18 cellular contexts compared by ENCODE assay signal in the genomic region with DNA sequence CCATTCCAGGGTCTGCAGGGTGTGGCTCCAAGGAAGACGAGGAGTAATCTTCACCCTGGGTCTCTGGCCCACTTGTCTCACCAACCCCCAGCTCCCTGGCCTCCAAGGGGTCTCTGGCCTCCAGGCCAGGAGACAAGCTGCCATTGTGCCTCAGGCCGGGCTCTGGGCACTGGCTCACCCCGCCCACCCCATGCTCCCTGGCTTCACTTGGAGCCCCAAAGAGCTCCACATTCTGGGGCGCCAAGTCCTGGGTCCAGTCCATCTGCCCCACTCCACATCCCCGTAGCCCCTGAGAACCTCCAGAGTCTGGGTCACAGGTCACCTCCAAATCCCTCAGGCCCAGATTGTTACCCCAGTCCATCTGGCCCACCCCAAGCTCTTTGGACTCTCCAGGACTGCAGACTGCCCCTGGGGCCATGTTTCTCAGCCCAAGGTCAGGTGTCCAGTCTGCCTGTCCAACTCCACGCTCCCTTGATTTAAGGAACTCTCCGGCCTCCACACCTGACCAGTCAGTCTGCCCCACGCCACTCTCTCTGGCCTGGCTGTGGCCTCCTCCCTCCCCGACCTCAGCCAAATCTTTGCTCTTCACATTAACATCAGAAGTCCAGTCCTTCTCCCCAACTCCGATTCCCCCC. TPM values are rescaled to one million over a fixed set of nuclear protein-coding genes. Genes with fewer than 3 reads are reported as not detected.
DNase-seq lines count a peak whose midpoint lies in the region; ATAC-seq and TF ChIP-seq lines count a peak whose summit lies in the region.
"Had no signal": no experiment of that assay in that cellular context is flagged by ENCODE, and none has a peak within 500 bp of the region (broad histone marks: within the 10 kb centered on the region; RNA-seq: fewer than 3 reads in every experiment).

No MANE protein-coding gene starts in this region.

- TF ChIP-seq POLR2A in right lobe of liver (IDR thresholded peaks at IDR 0.05) = no peak

- peak overlapping the region; percentile 71 for H3K27ac Mint-ChIP-seq in Calu3 (ENCODE audit: unreplicated experiment)
- H3K27ac Mint-ChIP-seq: memory B cell had no signal

- H3K27ac ChIP-seq in mammary epithelial cell (ENCODE audit: insufficient read depth, low read depth, low read length) (peak overlapping the region; percentile 50), right lobe of liver (peak overlapping the region; percentile 14 to 73 (median 34)), smooth muscle cell (ENCODE audit: low read depth) (peak overlapping the region; percentile 7)
- H3K27ac ChIP-seq: KMS-11, neutrophil had no signal

- BruUV-seq in Calu3 (replicated peaks; lab: Mats Ljungman, UMichigan) (no TSS peak), mammary epithelial cell (replicated peaks; lab: Mats Ljungman, UMichigan) (TSS peak; percentile 24)

- DNase-seq in Calu3 = no peak
- no peak for DNase-seq in mammary epithelial cell
- peak in 1 of 3 donors; percentile 42 for DNase-seq in right lobe of liver
- no peak for DNase-seq in smooth muscle cell (lab: John Stamatoyannopoulos, UW; ENCODE audit: unreplicated experiment)
- DNase-seq in OCI-M1 (lab: John Stamatoyannopoulos, UW) = no peak
- DNase-seq: activated effector memory CD4-positive, alpha-beta T cell treated with anti-CD3 and anti-CD28 coated beads, Interleukin-2, amount 50 U/mL, for 16 hours; aorta; NCI-H1417; stimulated activated CD4-positive, alpha-beta T cell treated with anti-CD3 and anti-CD28 coated beads, Interleukin-12 subunit alpha, Interleukin-12 subunit beta, amount 100 ng/mL, for 4 hours had no signal

- H3K4me2 ChIP-seq in mammary epithelial cell (ENCODE audit: insufficient read depth, low read depth, low read length) = peak overlapping the region; percentile 61
- H3K4me2 ChIP-seq in smooth muscle cell = no peak overlapping the region
- H3K4me2 ChIP-seq: KMS-11 had no signal

- no peaks in the 10 kb centered on the region for H3K9me3 Mint-ChIP-seq in Calu3 (ENCODE audit: low read depth, unreplicated experiment)
- H3K9me3 Mint-ChIP-seq: memory B cell had no signal

- peaks cover 24% of the 10 kb centered on the region for H3K36me3 ChIP-seq in mammary epithelial cell (ENCODE audit: insufficient read depth, low read length)
- H3K36me3 ChIP-seq in right lobe of liver = peaks cover 0 to 9% (median 5%) of the 10 kb centered on the region in 4 donors
- H3K36me3 ChIP-seq in smooth muscle cell (ENCODE audit: low read depth) = no peaks in the 10 kb centered on the region
- H3K36me3 ChIP-seq: neutrophil had no signal

- CTCF ChIA-PET in Calu3 (lab: Charles Lee) (no interaction called here), mammary epithelial cell (lab: Charles Lee; ENCODE audit: low non-redundant PET) (no interaction called here)

- intact Hi-C loops in Calu3 (cut with micrococcal nuclease; ENCODE audit: unreplicated experiment) = no loop called here
- intact Hi-C loops in mammary epithelial cell (cut with micrococcal nuclease) = loop anchor here (1.0 kb wide), 1 partner anchor 29 kb away; no protein-coding TSS in a partner anchor
- intact Hi-C loops in right lobe of liver (cut with DNase I) = no loop called here

- TF ChIP-seq CTCF in Calu3 (IDR thresholded peaks at IDR 0.05; ENCODE audit: unreplicated experiment) (no peak), mammary epithelial cell (conservative IDR thresholded peaks at IDR 0.05 in 1 of 2, IDR thresholded peaks at IDR 0.05 in 1 of 2; ENCODE audit: extremely low read depth in 1 of 2, insufficient read depth in 1 of 2, low read depth in 1 of 2, low read length in 2 of 2) (no peak), right lobe of liver (IDR thresholded peaks at IDR 0.05) (no peak), smooth muscle cell (IDR thresholded peaks at IDR 0.05; ENCODE audit: borderline replicate concordance, insufficient read depth, poor library complexity, severe bottlenecking) (no peak)

- H4K20me1 ChIP-seq in mammary epithelial cell (ENCODE audit: insufficient read depth, low read length) = no peaks in the 10 kb centered on the region
- peaks cover 93% of the 10 kb centered on the region for H4K20me1 ChIP-seq in smooth muscle cell (ENCODE audit: low read depth)

- no peak overlapping the region for H3K9ac ChIP-seq in mammary epithelial cell (ENCODE audit: insufficient read depth, low read length)
- no peak overlapping the region for H3K9ac ChIP-seq in smooth muscle cell (ENCODE audit: low read depth)
- H3K9ac ChIP-seq: KMS-11 had no signal

- WGBS in mammary epithelial cell (ENCODE audit: low coverage, missing lambda C conversion rate) = 73% methylated on average over 7 of the region's 10 CpGs
- 87% methylated on average over 3 of the region's 10 CpGs for WGBS in right lobe of liver (ENCODE audit: insufficient coverage, low coverage, low lambda C conversion rate, missing lambda C conversion rate)
- 95% methylated on average over 8 of the region's 10 CpGs for WGBS in smooth muscle cell (ENCODE audit: low lambda C conversion rate)

- peaks cover 66% of the 10 kb centered on the region for H3K36me3 Mint-ChIP-seq in Calu3 (ENCODE audit: insufficient read depth, unreplicated experiment)

- peaks cover 6% of the 10 kb centered on the region for H3F3A ChIP-seq in smooth muscle cell (ENCODE audit: low read depth)

- H3K9me3 ChIP-seq in mammary epithelial cell (replicated peaks; ENCODE audit: insufficient read depth, low read length) = no peaks in the 10 kb centered on the region
- no peaks in the 10 kb centered on the region for H3K9me3 ChIP-seq in right lobe of liver
- no peaks in the 10 kb centered on the region for H3K9me3 ChIP-seq in smooth muscle cell (replicated peaks; ENCODE audit: low read depth)
- H3K9me3 ChIP-seq: neutrophil had no signal

- dilution Hi-C loops in mammary epithelial cell (cut with HindIII; ENCODE audit: low sequenced_read_pairs) = no loop called here

- peak overlapping the region in 2 of 3 experiments; percentile 9 to 33 for H3K4me3 ChIP-seq in mammary epithelial cell (replicated peaks in 1 of 3; ENCODE audit: insufficient read depth in 1 of 3, low read depth in 2 of 3, low read length in 3 of 3)
- no peak overlapping the region for H3K4me3 ChIP-seq in right lobe of liver
- H3K4me3 ChIP-seq in smooth muscle cell = no peak overlapping the region

- no peaks in the 10 kb centered on the region for H3K27me3 ChIP-seq in mammary epithelial cell (ENCODE audit: insufficient read depth, low read length)
- no peaks in the 10 kb centered on the region for H3K27me3 ChIP-seq in right lobe of liver
- no peaks in the 10 kb centered on the region for H3K27me3 ChIP-seq in smooth muscle cell (ENCODE audit: low read depth)

- H3K4me3 Mint-ChIP-seq in Calu3 (ENCODE audit: low read depth, unreplicated experiment) = peak overlapping the region; percentile 81
- H3K4me3 Mint-ChIP-seq: memory B cell had no signal

- H3K79me2 ChIP-seq in mammary epithelial cell (ENCODE audit: insufficient read depth, low read length) = peaks cover 87% of the 10 kb centered on the region
- H3K79me2 ChIP-seq in smooth muscle cell (ENCODE audit: low read depth) = peaks cover 58% of the 10 kb centered on the region

- no peak for ATAC-seq in right lobe of liver
- no peak for ATAC-seq in HG02884 (IDR thresholded peaks at IDR 0.05; ENCODE audit: unreplicated experiment)
- no peak for ATAC-seq in GM19023 (IDR thresholded peaks at IDR 0.05; ENCODE audit: unreplicated experiment)
- ATAC-seq in HG03039 (IDR thresholded peaks at IDR 0.05; ENCODE audit: unreplicated experiment) = no peak
- ATAC-seq: Panc1 had no signal

- peaks cover 57% of the 10 kb centered on the region for H3K4me1 Mint-ChIP-seq in Calu3 (ENCODE audit: low read depth, unreplicated experiment)

- H2AFZ ChIP-seq in mammary epithelial cell (ENCODE audit: low read depth, low read length) = no peak overlapping the region
- no peak overlapping the region for H2AFZ ChIP-seq in smooth muscle cell (ENCODE audit: low read depth)

- in situ Hi-C loops in mammary epithelial cell (cut with MboI; ENCODE audit: low sequenced_read_pairs in 2 of 2) = no loop called here

- no peaks in the 10 kb centered on the region for H3K27me3 Mint-ChIP-seq in Calu3 (ENCODE audit: unreplicated experiment)

- peaks cover 85% of the 10 kb centered on the region for H3K4me1 ChIP-seq in mammary epithelial cell (ENCODE audit: insufficient read depth, low read length)
- peaks cover 0 to 82% (median 40%) of the 10 kb centered on the region in 4 donors for H3K4me1 ChIP-seq in right lobe of liver
- peaks cover 13% of the 10 kb centered on the region for H3K4me1 ChIP-seq in smooth muscle cell (ENCODE audit: low read depth)

RNA-seq across cellular contexts. Expression of gene TNKS1BP1, which starts 16.2 kb away (rescaled TPM):
- 151 TPM in 2 replicates for total RNA-seq in Calu3 (2022)
- 100 to 1,000 TPM; 195 to 208 TPM for total RNA-seq in mammary epithelial cell
- polyA plus RNA-seq in mammary epithelial cell = 84.3 TPM
- 309 TPM for polyA minus RNA-seq in mammary epithelial cell
- 100 to 1,000 TPM in 2 of 6 experiments, 10 to 100 TPM in 4; 52.4 to 124 (median 92.7) TPM for total RNA-seq in right lobe of liver
- 39.0 and 46.3 TPM in 2 replicates for total RNA-seq in smooth muscle cell
- 86.3 and 118 TPM in 2 replicates for polyA plus RNA-seq in smooth muscle cell

RNA-seq across cellular contexts. Expression of gene SSRP1, which starts 27.1 kb away (rescaled TPM):
- total RNA-seq in Calu3 (2022) (134 and 145 TPM in 2 replicates), mammary epithelial cell (100 to 1,000 TPM in 1 of 2 donors, 10 to 100 TPM in 1; 53.0 to 127 TPM), right lobe of liver (10 to 100 TPM; 24.5 to 47.9 (median 29.9) TPM), smooth muscle cell (57.6 and 64.9 TPM in 2 replicates)
- polyA plus RNA-seq in mammary epithelial cell (160 TPM), smooth muscle cell (46.0 and 53.2 TPM in 2 replicates)
- 291 TPM for polyA minus RNA-seq in mammary epithelial cell

RNA-seq across cellular contexts. Expression of gene P2RX3, which starts 29.6 kb away (rescaled TPM):
- total RNA-seq in Calu3 (2022) (not detected in 2 replicates), mammary epithelial cell (not detected), right lobe of liver (1 to 10 TPM in 1 of 6 experiments, under 1 TPM in 3, not detected in 2; 0.63 to 2.1 (median 0.77) TPM), smooth muscle cell (not detected in 2 replicates)
- polyA plus RNA-seq in mammary epithelial cell (not detected), smooth muscle cell (0.19 TPM in 1 of 2 replicates, not detected in the other)
- not detected for polyA minus RNA-seq in mammary epithelial cell
- total RNA-seq: activated CD8-positive, alpha-beta memory T cell treated with anti-CD3 and anti-CD28 coated beads for 36 hours; aorta; NCI-H460 had no signal
- polyA plus RNA-seq: aorta had no signal

Comparison
In these comparisons a context has a peak if more than half of its experiments do, and no peak if none do; other contexts are left out.
1. H3K4me3 ChIP-seq: peak in mammary epithelial cell (2 of 3); none in right lobe of liver (0 of 3) and smooth muscle cell (single experiment).
2. Peak in every context shown above with its lines, with median percentiles within 50 percentile points of each other: H3K27ac ChIP-seq.